ENCODE assay signal across 24 cellular contexts in the genomic region with DNA sequence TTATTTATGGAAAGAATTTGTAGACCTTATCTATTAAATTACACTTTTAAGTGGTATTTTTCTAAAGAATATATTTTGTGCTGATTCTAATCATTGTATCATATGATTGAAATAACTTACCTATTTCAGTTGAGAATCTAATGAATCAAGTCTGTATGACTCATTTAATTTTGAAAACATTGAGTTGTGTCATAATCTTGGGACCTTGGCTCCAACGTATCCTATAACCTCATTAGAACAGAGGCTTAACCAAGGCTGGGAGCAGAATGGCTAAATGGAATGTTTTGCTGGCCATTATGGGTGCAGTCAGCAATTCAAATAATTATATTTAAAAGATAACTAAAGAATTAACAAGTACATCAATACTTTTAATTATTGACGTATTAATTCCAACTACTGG. TPM values are rescaled to one million over a fixed set of nuclear protein-coding genes. Genes with fewer than 3 reads are reported as not detected.
"Had no signal": no experiment of that assay in that cellular context is flagged by ENCODE, and none has a peak within 500 bp of the region (broad histone marks: within the 10 kb centered on the region; RNA-seq: fewer than 3 reads in every experiment).

No MANE protein-coding gene starts in this region.

- H3K4me3 ChIP-seq: body of pancreas, left ventricle myocardium inferior, lung, thyroid gland, upper lobe of left lung, vagina had no signal

- H3K9me3 ChIP-seq: body of pancreas, thyroid gland, upper lobe of left lung, vagina had no signal

- DNase-seq: activated CD4-positive, alpha-beta T cell treated with anti-CD3 and anti-CD28 coated beads for 36 hours; activated CD4-positive, CD25-positive, alpha-beta regulatory T cell; activated naive CD4-positive, alpha-beta T cell; activated T-cell treated with anti-CD3 and anti-CD28 coated beads for 4 hours; activated T-cell treated with anti-CD3 and anti-CD28 coated beads, Interleukin-2, amount 50 U/mL, for 72 hours; aorta; body of pancreas; cortex of kidney; effector memory CD8-positive, alpha-beta T cell; islet precursor cell; left ventricle myocardium inferior; small intestine; stimulated activated CD4-positive, alpha-beta T cell treated with anti-CD3 and anti-CD28 coated beads, Interleukin-4, amount 100 ng/mL, for 24 hours; stimulated activated naive CD8-positive, alpha-beta T cell treated with anti-CD3 and anti-CD28 coated beads, Interleukin-15, amount 100 ng/mL, for 72 hours; substantia nigra; thyroid gland; upper lobe of left lung had no signal

- ATAC-seq: activated CD4-positive, alpha-beta T cell treated with anti-CD3 and anti-CD28 coated beads for 36 hours; activated T-cell treated with anti-CD3 and anti-CD28 coated beads, Interleukin-2, amount 50 U/mL, for 72 hours; body of pancreas; effector memory CD8-positive, alpha-beta T cell; esophagus mucosa; sciatic nerve; stimulated activated memory B cell treated with anti-CD40 and anti-IgM and Interleukin-4, amounts not matched to agents 10 μg/mL and 1 μg/mL and 100 μg/mL, for 72 hours; stimulated activated naive CD8-positive, alpha-beta T cell treated with anti-CD3 and anti-CD28 coated beads, Interleukin-15, amount 100 ng/mL, for 72 hours had no signal

- FAIRE-seq: endothelial cell of umbilical vein had no signal

- H3K27ac ChIP-seq: body of pancreas, left ventricle myocardium inferior, thyroid gland, upper lobe of left lung, vagina had no signal

- H3K4me1 ChIP-seq: body of pancreas, left ventricle myocardium inferior, thyroid gland, upper lobe of left lung, vagina had no signal

- H3K36me3 ChIP-seq: left ventricle myocardium inferior, thyroid gland, upper lobe of left lung, vagina had no signal

- H3K27me3 ChIP-seq: body of pancreas, thyroid gland, upper lobe of left lung, vagina had no signal

RNA-seq across cellular contexts. Expression of gene GULP1, which starts 19.6 kb away (rescaled TPM):
- total RNA-seq: activated CD4-positive, alpha-beta T cell treated with anti-CD3 and anti-CD28 coated beads for 36 hours; activated T-cell treated with anti-CD3 and anti-CD28 coated beads, Interleukin-2, amount 50 U/mL, for 72 hours; T-helper 1 cell treated with Interleukin-12 subunit alpha and Interleukin-12 subunit beta and Interleukin-4 antibody, amounts not matched to agents 30 ng/mL and 1 ng/mL, for 36 hours had no signal
